In the genomic region with DNA sequence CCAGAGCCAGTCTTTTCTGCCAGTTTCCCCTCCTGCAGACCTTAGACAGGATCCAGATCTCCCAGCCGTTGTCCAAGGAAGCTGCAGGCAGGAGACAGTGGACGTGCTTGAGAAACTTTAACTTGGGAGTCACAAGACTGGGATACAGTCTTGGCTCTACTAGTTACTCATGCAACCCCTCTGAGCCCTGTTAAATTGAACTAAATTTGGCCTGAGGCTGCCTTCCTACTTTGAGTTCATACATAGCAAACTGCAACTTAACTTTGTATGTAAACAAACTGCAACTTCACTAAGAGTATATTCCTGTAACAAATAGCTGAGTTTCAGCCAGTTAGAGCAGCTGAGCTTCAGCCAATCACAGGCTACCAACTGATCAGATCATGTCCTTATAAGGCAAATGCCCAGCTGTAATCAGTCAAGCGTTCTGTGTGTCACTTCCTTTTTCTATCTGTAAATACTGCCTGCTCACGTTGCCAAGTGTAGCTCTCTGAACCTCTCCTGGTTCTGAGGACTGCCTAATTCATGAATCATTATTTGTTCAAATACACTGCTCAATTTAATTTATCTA, we compare ENCODE assay signal across 8 cellular contexts.
A peak's percentile ranks its signal among the peaks of the same experiment; 100 is the strongest.
DNase-seq lines count a peak whose midpoint lies in the region; ATAC-seq, FAIRE-seq and TF ChIP-seq lines count a peak whose summit lies in the region.

No MANE protein-coding gene starts in this region.

- no peak overlapping the region for H3K4me3 Mint-ChIP-seq in nephron progenitor cell

- intact Hi-C loops in pancreas (cut with DNase I): no loop called here

- H3K36me3 ChIP-seq in pancreas: no peaks in the 10 kb centered on the region

- H3K27ac ChIP-seq in epithelial cell of prostate (peak overlapping the region; percentile 100), pancreas (no peak overlapping the region)

- WGBS in pancreas, 2 donors: 54 to 56% methylated on average over 4 of the region's 4 CpGs

- H3K27me3 Mint-ChIP-seq in nephron progenitor cell (ENCODE audit: low read depth, poor library complexity): no peaks in the 10 kb centered on the region

- no peaks in the 10 kb centered on the region for H3K4me1 Mint-ChIP-seq in nephron progenitor cell

- ATAC-seq in pancreas (peak in 3 of 4 donors; percentile 46 to 70 (median 54)), GM21526 (IDR thresholded peaks at IDR 0.05; ENCODE audit: low FRiP score, unreplicated experiment) (no peak)

- DNase-seq in NCI-H748 (lab: John Stamatoyannopoulos, UW; ENCODE audit: unreplicated experiment) (peak; percentile 34), NCI-H748 treated with DMSO at 0.1 percent for 48 hours (lab: John Stamatoyannopoulos, UW) (no peak), NCI-H510A (lab: John Stamatoyannopoulos, UW) (peak; percentile 34), epithelial cell of prostate (ENCODE audit: low read depth, low spot score) (peak; percentile 98), pancreas (no peak), nephron progenitor cell (no peak), GM10266 (ENCODE audit: extremely low spot score) (no peak)

- TF ChIP-seq CTCF in pancreas (IDR thresholded peaks at IDR 0.05) (no peak), nephron progenitor cell (IDR thresholded peaks at IDR 0.05) (no peak), GM10266 (IDR thresholded peaks at IDR 0.05; ENCODE audit: control insufficient read depth, insufficient read depth, low read depth, missing control alignments) (no peak)

- no peak overlapping the region for H3K4me3 ChIP-seq in pancreas

- no peaks in the 10 kb centered on the region for H3K4me1 ChIP-seq in pancreas

- H3K9me3 ChIP-seq in pancreas: no peaks in the 10 kb centered on the region

- H3K36me3 Mint-ChIP-seq in nephron progenitor cell (ENCODE audit: low read depth): peaks cover 37% of the 10 kb centered on the region

- peaks cover 56% of the 10 kb centered on the region for H3K9me3 Mint-ChIP-seq in nephron progenitor cell

- H3K27ac Mint-ChIP-seq in nephron progenitor cell: no peak overlapping the region

- H3K27me3 ChIP-seq in pancreas: no peaks in the 10 kb centered on the region

- no peak for FAIRE-seq in pancreas (lab: Jason Lieb, UNC)

Comparison
In these comparisons a context has a peak if more than half of its experiments do, and no peak if none do; other contexts are left out.
1. DNase-seq: peak in NCI-H748 (single experiment), NCI-H510A (single experiment) and epithelial cell of prostate (single experiment); none in NCI-H748 treated with DMSO at 0.1 percent for 48 hours (single experiment), pancreas (0 of 6), nephron progenitor cell (single experiment) and GM10266 (single experiment).